ENCODE assay signal across 16 cellular contexts in the genomic region with DNA sequence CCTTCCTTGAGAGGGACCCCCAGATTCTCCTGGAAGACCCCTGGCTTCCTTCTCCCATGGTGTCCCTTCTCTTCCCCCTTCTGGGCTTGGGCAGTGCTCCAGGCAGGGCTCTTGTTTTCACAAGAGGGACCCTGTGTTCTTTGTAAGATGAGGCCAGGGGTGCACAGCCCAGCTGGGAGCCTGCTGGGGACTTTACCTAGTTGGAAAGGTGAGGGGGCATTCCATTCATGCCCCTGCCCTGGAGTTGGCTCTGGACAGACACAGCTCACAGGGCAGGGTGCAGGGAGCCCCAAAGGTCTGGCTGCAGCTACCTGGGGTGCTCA. TPM values are rescaled to one million over a fixed set of nuclear protein-coding genes. Genes with fewer than 3 reads are reported as not detected.
DNase-seq lines count a peak whose midpoint lies in the region; ATAC-seq and TF ChIP-seq lines count a peak whose summit lies in the region.
"Had no signal": no experiment of that assay in that cellular context is flagged by ENCODE, and none has a peak within 500 bp of the region (broad histone marks: within the 10 kb centered on the region; RNA-seq: fewer than 3 reads in every experiment).

No MANE protein-coding gene starts in this region.

- no peaks in the 10 kb centered on the region for H3K79me1 ChIP-seq in neuronal stem cell (ENCODE audit: low read depth, low read length)

- no peak overlapping the region for H2BK12ac ChIP-seq in neuronal stem cell (ENCODE audit: low read length)

- H4K91ac ChIP-seq in neuronal stem cell (ENCODE audit: low read depth, low read length, poor library complexity): no peak overlapping the region

- DNase-seq in GM23248: no peak
- DNase-seq in Karpas-422: no peak
- DNase-seq in neuronal stem cell (ENCODE audit: low spot score): no peak
- DNase-seq in upper lobe of right lung: no peak
- no peak for DNase-seq in NCI-H1417 (lab: John Stamatoyannopoulos, UW)
- DNase-seq: DMS53, GDM1, KG1, NCI-H1694 treated with DMSO at 0.1 percent for 48 hours, NCI-H2081 treated with DMSO at 0.1 percent for 48 hours, NCI-H2171 treated with DMSO at 0.1 percent for 48 hours, NCI-H524 treated with DMSO at 0.1 percent for 48 hours, NCI-H82 had no signal

- H2AFZ ChIP-seq in GM23248 (no peak overlapping the region), Karpas-422 (ENCODE audit: low read length) (no peak overlapping the region), neuronal stem cell (ENCODE audit: low read length) (no peak overlapping the region)

- H2BK15ac ChIP-seq in neuronal stem cell (ENCODE audit: low read length): peak overlapping the region; percentile 12

- H3K4me3 ChIP-seq in GM23248 (no peak overlapping the region), Karpas-422 (ENCODE audit: low read length) (no peak overlapping the region), neuronal stem cell (ENCODE audit: low read length in 2 of 2) (no peak overlapping the region), upper lobe of right lung (no peak overlapping the region)

- H3K9me2 ChIP-seq in GM23248 (ENCODE audit: insufficient read depth): no peaks in the 10 kb centered on the region
- no peaks in the 10 kb centered on the region for H3K9me2 ChIP-seq in Karpas-422 (replicated peaks; ENCODE audit: insufficient read depth, low read length)

- peak overlapping the region; percentile 8 for H2AK5ac ChIP-seq in neuronal stem cell (ENCODE audit: low read depth, low read length)

- H2BK120ac ChIP-seq in neuronal stem cell (ENCODE audit: low read depth, low read length): peak overlapping the region; percentile 38

- H3K27me3 ChIP-seq in GM23248 (replicated peaks; ENCODE audit: insufficient read depth): no peaks in the 10 kb centered on the region
- no peaks in the 10 kb centered on the region for H3K27me3 ChIP-seq in Karpas-422 (ENCODE audit: low read length)
- H3K27me3 ChIP-seq in neuronal stem cell (ENCODE audit: control insufficient read depth in 3 of 3, insufficient read depth in 3 of 3, low read depth in 1 of 3, low read length in 3 of 3): peaks cover 0 to 26% (median 0%) of the 10 kb centered on the region in 3 experiments
- H3K27me3 ChIP-seq in upper lobe of right lung: no peaks in the 10 kb centered on the region

- H3K79me2 ChIP-seq in GM23248 (ENCODE audit: insufficient read depth) (no peaks in the 10 kb centered on the region), Karpas-422 (ENCODE audit: low read length) (no peaks in the 10 kb centered on the region)

- peak overlapping the region; percentile 73 for H3K18ac ChIP-seq in neuronal stem cell (ENCODE audit: low read length)

- no peak overlapping the region for H3K23ac ChIP-seq in neuronal stem cell (ENCODE audit: low read depth, low read length, poor library complexity)

- in situ Hi-C loops in GM23248 (cut with MboI): no loop called here

- no peak for TF ChIP-seq CTCF in upper lobe of right lung (IDR thresholded peaks at IDR 0.05)

- H3K27ac ChIP-seq in GM23248 (peak overlapping the region; percentile 57), Karpas-422 (ENCODE audit: low read length) (peak overlapping the region; percentile 69), neuronal stem cell (replicated peaks; ENCODE audit: low read length) (no peak overlapping the region), upper lobe of right lung (peak overlapping the region; percentile 17)

- ATAC-seq in upper lobe of right lung (no peak), HG03442 (IDR thresholded peaks at IDR 0.05; ENCODE audit: unreplicated experiment) (no peak), HG02970 (IDR thresholded peaks at IDR 0.05; ENCODE audit: low FRiP score, unreplicated experiment) (no peak)
- ATAC-seq: HCT116 had no signal

- peak overlapping the region; percentile 44 for H4K8ac ChIP-seq in neuronal stem cell (ENCODE audit: low read depth, low read length)

- H3K14ac ChIP-seq in neuronal stem cell (ENCODE audit: low read length): no peak overlapping the region

- H3K4me1 ChIP-seq in GM23248 (ENCODE audit: insufficient read depth): peaks cover 16% of the 10 kb centered on the region
- H3K4me1 ChIP-seq in Karpas-422 (ENCODE audit: low read length): peaks cover 42% of the 10 kb centered on the region
- H3K4me1 ChIP-seq in neuronal stem cell (ENCODE audit: control insufficient read depth in 2 of 2, insufficient read depth in 1 of 2, low read depth in 1 of 2, low read length in 2 of 2): peaks cover 0 to 24% of the 10 kb centered on the region in 2 donors
- peaks cover 10% of the 10 kb centered on the region for H3K4me1 ChIP-seq in upper lobe of right lung

- peak overlapping the region; percentile 31; the same call in 1 of the 2 replicates for H3K9ac ChIP-seq in GM23248
- H3K9ac ChIP-seq in Karpas-422 (ENCODE audit: low read length): peak overlapping the region; percentile 21; the same call in 1 of the 2 replicates
- H3K9ac ChIP-seq in neuronal stem cell (ENCODE audit: low read depth, low read length, poor library complexity): no peak overlapping the region

- intact Hi-C loops in upper lobe of right lung (cut with DNase I): no loop called here

- peaks cover 10% of the 10 kb centered on the region for H3F3A ChIP-seq in GM23248 (ENCODE audit: insufficient read depth)

- H4K20me1 ChIP-seq in GM23248 (ENCODE audit: insufficient read depth) (no peaks in the 10 kb centered on the region), Karpas-422 (ENCODE audit: insufficient read depth, low read depth, low read length) (no peaks in the 10 kb centered on the region)

- H3K4me2 ChIP-seq in GM23248 (ENCODE audit: unreplicated experiment) (peak overlapping the region; percentile 20), Karpas-422 (ENCODE audit: low read depth, low read length, poor library complexity, severe bottlenecking) (peak overlapping the region; percentile 17), neuronal stem cell (ENCODE audit: insufficient read depth, low read length, poor library complexity, severe bottlenecking) (no peak overlapping the region)

- H3K9me3 ChIP-seq in GM23248 (ENCODE audit: low read depth): no peaks in the 10 kb centered on the region
- no peaks in the 10 kb centered on the region for H3K9me3 ChIP-seq in Karpas-422 (ENCODE audit: low read length)
- H3K9me3 ChIP-seq in neuronal stem cell (replicated peaks in 1 of 2; ENCODE audit: control insufficient read depth in 2 of 2, insufficient read depth in 1 of 2, low read depth in 1 of 2, low read length in 2 of 2): no peaks in the 10 kb centered on the region
- no peaks in the 10 kb centered on the region for H3K9me3 ChIP-seq in upper lobe of right lung

- H3K36me3 ChIP-seq in GM23248 (ENCODE audit: low read depth) (peaks cover 8% of the 10 kb centered on the region; the same call in 1 of the 2 replicates), Karpas-422 (ENCODE audit: insufficient read depth, low read length) (no peaks in the 10 kb centered on the region), neuronal stem cell (replicated peaks in 1 of 2; ENCODE audit: control insufficient read depth in 2 of 2, insufficient read depth in 2 of 2, low read length in 2 of 2) (no peaks in the 10 kb centered on the region), upper lobe of right lung (no peaks in the 10 kb centered on the region)

- no peak overlapping the region for H3K4ac ChIP-seq in neuronal stem cell (ENCODE audit: low read length)

- H2BK5ac ChIP-seq in neuronal stem cell (ENCODE audit: low read length): peak overlapping the region; percentile 9

RNA-seq across cellular contexts. Expression of gene ISCA2, which starts 31.2 kb away (rescaled TPM):
- total RNA-seq in GM23248 (2014; rRNA removed; shearing (Covaris generic)): 12.3 and 22.9 TPM in 2 replicates
- 58.7 and 60.0 TPM in 2 replicates for polyA plus RNA-seq in GM23248 (2016; fragmentation: Nextera tagmentation; extraction: Ambion mirVana)
- total RNA-seq in Karpas-422 (2014; rRNA removed; shearing (Covaris generic); ENCODE audit: low replicate concordance): 25.7 and 40.0 TPM in 2 replicates
- polyA plus RNA-seq in neuronal stem cell (2013, experiment 1 of 2): 60.9 TPM
- 63.2 TPM for polyA plus RNA-seq in neuronal stem cell (2013, experiment 2 of 2)
- 21.4 TPM for total RNA-seq in upper lobe of right lung

RNA-seq across cellular contexts. Expression of gene NPC2, which starts 31.7 kb away (rescaled TPM):
- 105 and 156 TPM in 2 replicates for total RNA-seq in GM23248 (2014; rRNA removed; shearing (Covaris generic))
- polyA plus RNA-seq in GM23248 (2016; fragmentation: Nextera tagmentation; extraction: Ambion mirVana): 95.2 and 103 TPM in 2 replicates
- total RNA-seq in Karpas-422 (2014; rRNA removed; shearing (Covaris generic); ENCODE audit: low replicate concordance): 113 and 120 TPM in 2 replicates
- 596 TPM for polyA plus RNA-seq in neuronal stem cell (2013, experiment 1 of 2)
- polyA plus RNA-seq in neuronal stem cell (2013, experiment 2 of 2): 610 TPM
- 849 TPM for total RNA-seq in upper lobe of right lung
